ENCODE assay signal across 26 cellular contexts in the genomic region with DNA sequence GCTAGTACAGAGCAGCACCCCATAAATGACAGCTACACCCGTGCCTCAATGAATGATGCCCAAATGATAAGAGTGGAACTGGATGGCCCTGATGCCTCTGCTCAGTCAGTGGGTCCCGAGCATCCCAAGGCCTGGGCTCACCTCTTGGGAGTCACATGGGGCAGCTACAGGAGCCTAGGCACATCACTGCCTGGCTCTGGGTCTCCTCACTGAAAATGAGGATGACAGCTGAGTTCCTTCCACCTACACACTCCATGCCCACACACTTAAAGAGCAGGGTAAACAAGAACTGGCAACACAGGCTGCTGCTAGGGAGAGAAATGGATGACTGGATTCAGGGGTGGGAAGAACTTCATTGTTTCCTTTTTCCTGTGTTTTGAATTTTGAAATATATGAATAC.
DNase-seq lines count a peak whose midpoint lies in the region; ATAC-seq and TF ChIP-seq lines count a peak whose summit lies in the region.
"Had no signal": no experiment of that assay in that cellular context is flagged by ENCODE, and none has a peak within 500 bp of the region (broad histone marks: within the 10 kb centered on the region; RNA-seq: fewer than 3 reads in every experiment).

No MANE protein-coding gene starts in this region.

- no peaks in the 10 kb centered on the region for H3K4me1 Mint-ChIP-seq in stimulated activated effector memory CD8-positive, alpha-beta T cell treated with anti-CD3 and anti-CD28 coated beads, Interleukin-12 subunit alpha, Interleukin-12 subunit beta, amount 100 ng/mL, for 72 hours
- H3K4me1 Mint-ChIP-seq in osteocyte (ENCODE audit: unreplicated experiment), result no peaks in the 10 kb centered on the region
- H3K4me1 Mint-ChIP-seq: CD4-positive, CD25-positive, alpha-beta regulatory T cell; IgD-negative memory B cell; T-helper 17 cell had no signal

- ATAC-seq in SK-N-SH treated with all-trans-retinoic acid at 6 μM for 48 hours, result peak; percentile 80
- ATAC-seq in stimulated activated effector memory CD8-positive, alpha-beta T cell treated with anti-CD3 and anti-CD28 coated beads, Interleukin-12 subunit alpha, Interleukin-12 subunit beta, amount 100 ng/mL, for 72 hours, result peak; percentile 12
- ATAC-seq: GM12878, GM23338, Panc1, T-helper 17 cell had no signal

- H3K27ac Mint-ChIP-seq in stimulated activated effector memory CD8-positive, alpha-beta T cell treated with anti-CD3 and anti-CD28 coated beads, Interleukin-12 subunit alpha, Interleukin-12 subunit beta, amount 100 ng/mL, for 72 hours, result no peak overlapping the region
- H3K27ac Mint-ChIP-seq in osteocyte (ENCODE audit: unreplicated experiment), result no peak overlapping the region
- H3K27ac Mint-ChIP-seq: CD4-positive, CD25-positive, alpha-beta regulatory T cell; GM23338; IgD-negative memory B cell; T-helper 17 cell had no signal

- POLR2A ChIA-PET in HEK293 (lab: Yijun Ruan, JAX), result no interaction called here

- DNase-seq in NCI-H345 (lab: John Stamatoyannopoulos, UW) (peak; percentile 12), NCI-H345 treated with DMSO at 0.1 percent for 48 hours (lab: John Stamatoyannopoulos, UW; ENCODE audit: unreplicated experiment) (no peak), NCI-H524 (lab: John Stamatoyannopoulos, UW) (no peak), osteocyte (ENCODE audit: extremely low spot score, unreplicated experiment) (no peak)
- DNase-seq in stimulated activated effector memory CD8-positive, alpha-beta T cell treated with anti-CD3 and anti-CD28 coated beads, Interleukin-12 subunit alpha, Interleukin-12 subunit beta, amount 100 ng/mL, for 72 hours (ENCODE audit: low spot score in 2 of 2), result no peak
- DNase-seq: CD4-positive, CD25-positive, alpha-beta regulatory T cell; DMS79; EL; GDM1; NCI-H1048; NCI-H1436; NCI-H187; NCI-H2081 treated with DMSO at 0.1 percent for 48 hours; SHP77 treated with DMSO at 0.1 percent for 48 hours; T-helper 17 cell had no signal

- H3K4me3 Mint-ChIP-seq in stimulated activated effector memory CD8-positive, alpha-beta T cell treated with anti-CD3 and anti-CD28 coated beads, Interleukin-12 subunit alpha, Interleukin-12 subunit beta, amount 100 ng/mL, for 72 hours, result no peak overlapping the region
- H3K4me3 Mint-ChIP-seq in osteocyte (ENCODE audit: unreplicated experiment), result no peak overlapping the region
- H3K4me3 Mint-ChIP-seq: CD4-positive, CD25-positive, alpha-beta regulatory T cell; GM23338; IgD-negative memory B cell; T-helper 17 cell had no signal

- no peak for TF ChIP-seq CTCF in HEK293 (tag by site-specific recombination; IDR thresholded peaks at IDR 0.05)
- no peak for TF ChIP-seq CTCF in osteocyte (IDR thresholded peaks at IDR 0.05)

- H3K36me3 ChIP-seq in HEK293 (ENCODE audit: control insufficient read depth in 2 of 2, insufficient read depth in 1 of 2, low read length in 2 of 2), result no peaks in the 10 kb centered on the region
- H3K36me3 ChIP-seq: BLaER1, HAP-1 had no signal

- CTCF ChIA-PET in HEK293 (lab: Yijun Ruan, JAX), result interaction anchor here (0.7 kb wide), 1 partner anchor 521 kb away, joined by 3 read pairs; no protein-coding TSS in a partner anchor

- no peaks in the 10 kb centered on the region for H3K9me3 ChIP-seq in HEK293 (ENCODE audit: control insufficient read depth, insufficient read depth, low read depth, low read length)
- H3K9me3 ChIP-seq: BLaER1, HAP-1 had no signal

- no peak overlapping the region for H3K4me3 ChIP-seq in HEK293 (ENCODE audit: low read depth, low read length)
- H3K4me3 ChIP-seq: BLaER1, GM12878, GM23338, HAP-1, SK-N-MC had no signal

- H3K4me1 ChIP-seq in HEK293 (ENCODE audit: control insufficient read depth, insufficient read depth, low read length), result no peaks in the 10 kb centered on the region
- H3K4me1 ChIP-seq: BLaER1, HAP-1 had no signal

- H3K27ac ChIP-seq in HEK293 (ENCODE audit: extremely low read depth, low read depth, low read length), result no peak overlapping the region
- H3K27ac ChIP-seq: BLaER1, HL-60, RWPE1, SK-N-MC had no signal

- H3K36me3 Mint-ChIP-seq in stimulated activated effector memory CD8-positive, alpha-beta T cell treated with anti-CD3 and anti-CD28 coated beads, Interleukin-12 subunit alpha, Interleukin-12 subunit beta, amount 100 ng/mL, for 72 hours, result no peaks in the 10 kb centered on the region
- H3K36me3 Mint-ChIP-seq in osteocyte (ENCODE audit: unreplicated experiment), result no peaks in the 10 kb centered on the region
- H3K36me3 Mint-ChIP-seq: CD4-positive, CD25-positive, alpha-beta regulatory T cell; IgD-negative memory B cell had no signal

- H3K27me3 Mint-ChIP-seq in osteocyte (ENCODE audit: unreplicated experiment), result peaks cover 5% of the 10 kb centered on the region

- H3K9me3 Mint-ChIP-seq in stimulated activated effector memory CD8-positive, alpha-beta T cell treated with anti-CD3 and anti-CD28 coated beads, Interleukin-12 subunit alpha, Interleukin-12 subunit beta, amount 100 ng/mL, for 72 hours, result no peaks in the 10 kb centered on the region
- H3K9me3 Mint-ChIP-seq in osteocyte (ENCODE audit: unreplicated experiment), result no peaks in the 10 kb centered on the region
- H3K9me3 Mint-ChIP-seq: GM23338, IgD-negative memory B cell had no signal

TF ChIP-seq in HEK293, 187 proteins besides CTCF, POLR2A, EP300 and RAD21:
- TF ChIP-seq ZFHX2 (tag by site-specific recombination; conservative IDR thresholded peaks at IDR 0.05), result peak; percentile 77
- no peak for TF ChIP-seq ZNF16 (tag by site-specific recombination; IDR thresholded peaks at IDR 0.05; ENCODE audit: low read depth)
- peak; percentile 61 for TF ChIP-seq EGR2 (tag by site-specific recombination; IDR thresholded peaks at IDR 0.05; ENCODE audit: low read depth)

TF ChIP-seq in SK-N-SH treated with all-trans-retinoic acid at 6 μM for 48 hours, 23 proteins besides CTCF, POLR2A, EP300 and RAD21:
- TF ChIP-seq RARB (CRISPR knock-in tag; IDR thresholded peaks at IDR 0.05), result no peak
- no peak for TF ChIP-seq ZC3H10 (CRISPR knock-in tag; IDR thresholded peaks at IDR 0.05)
